In the genomic region with DNA sequence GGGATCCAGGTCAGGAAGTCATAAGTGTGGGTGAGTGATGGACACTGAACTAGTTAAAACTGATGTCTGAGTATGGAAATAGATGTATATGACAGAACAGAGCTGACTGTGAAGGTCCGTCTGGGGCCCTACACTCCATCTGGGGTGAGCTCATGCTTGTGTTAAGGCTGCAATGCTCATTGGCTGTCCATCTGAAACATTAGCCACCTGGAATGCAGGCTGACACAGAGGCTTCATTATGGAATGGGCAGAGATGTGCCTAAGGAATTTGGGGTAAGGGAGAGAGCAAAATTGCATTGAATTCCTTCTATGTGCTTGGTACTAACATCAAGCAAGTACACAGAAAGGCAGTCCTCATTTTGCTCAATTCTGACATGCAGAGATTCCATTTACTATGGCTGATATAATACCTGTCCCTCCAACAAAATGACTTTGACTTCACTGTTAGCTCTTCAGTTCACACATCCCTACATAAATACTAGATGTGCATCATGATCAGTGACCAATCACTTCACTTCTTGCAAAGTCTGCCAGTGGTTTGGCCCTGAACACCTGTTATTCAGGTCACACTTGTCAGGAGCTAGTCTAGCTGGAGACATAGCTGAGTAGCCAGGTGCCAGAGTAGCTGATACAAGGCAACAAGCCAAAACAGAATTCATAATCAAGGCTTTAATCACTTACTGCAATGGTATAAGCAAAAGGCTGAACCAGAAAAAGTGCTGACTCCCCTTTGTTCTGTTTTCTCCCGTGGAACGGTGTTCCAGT, we compare ENCODE assay signal across 21 cellular contexts.
"Had no signal": no experiment of that assay in that cellular context is flagged by ENCODE, and none has a peak within 500 bp of the region (broad histone marks: within the 10 kb centered on the region; RNA-seq: fewer than 3 reads in every experiment).

No MANE protein-coding gene starts in this region.

- H3K27ac ChIP-seq: brain microvascular endothelial cell, coronary artery, gastrocnemius medialis, sigmoid colon, testis, upper lobe of left lung had no signal

- H3K4me1 ChIP-seq: gastrocnemius medialis, sigmoid colon, testis, upper lobe of left lung had no signal

- H3K4me3 ChIP-seq: coronary artery, gastrocnemius medialis, sigmoid colon, testis, upper lobe of left lung had no signal

- H3K9me3 ChIP-seq: gastrocnemius medialis, sigmoid colon, testis had no signal

- H3K27me3 ChIP-seq: brain microvascular endothelial cell, gastrocnemius medialis, sigmoid colon, testis, upper lobe of left lung had no signal

- ATAC-seq: activated CD4-positive, CD25-positive, alpha-beta regulatory T cell treated with anti-CD3 and anti-CD28 coated beads, Interleukin-2, amount 50 U/mL, for 24 hours; activated naive CD8-positive, alpha-beta T cell treated with anti-CD3 and anti-CD28 coated beads, Interleukin-2, amount 50 U/mL, for 24 hours; gastrocnemius medialis; left ventricle myocardium superior; stimulated activated memory B cell treated with anti-CD40 and anti-IgM and Interleukin-4, amounts not matched to agents 10 μg/mL and 1 μg/mL and 100 μg/mL, for 72 hours had no signal

- DNase-seq: activated CD4-positive, alpha-beta T cell treated with anti-CD3 and anti-CD28 coated beads, Interleukin-2, amount 50 U/mL, for 1 hour; activated CD8-positive, alpha-beta memory T cell treated with anti-CD3 and anti-CD28 coated beads for 24 hours; activated CD8-positive, alpha-beta memory T cell treated with anti-CD3 and anti-CD28 coated beads, Interleukin-2, amount 50 U/mL, for 48 hours; activated effector memory CD4-positive, alpha-beta T cell treated with Interleukin-2 at 50 U/mL for 16 hours; activated naive CD4-positive, alpha-beta T cell treated with anti-CD3 and anti-CD28 coated beads, Interleukin-2, amount 10 ng/mL, durations not matched to agents 7 days and 5 days; activated naive CD8-positive, alpha-beta T cell treated with anti-CD3 and anti-CD28 coated beads, Interleukin-2, amount 50 U/mL, for 24 hours; activated T-cell treated with anti-CD3 and anti-CD28 coated beads, Interleukin-2, amount 50 U/mL, for 48 hours; anterior cingulate cortex; brain microvascular endothelial cell; erythroblast; gastrocnemius medialis; head of caudate nucleus; left ventricle myocardium superior; sigmoid colon; stimulated activated CD4-positive, alpha-beta T cell treated with anti-CD3 and anti-CD28 coated beads, Interleukin-4, amount 100 ng/mL, for 4 hours; T-helper 9 cell; testis; upper lobe of left lung had no signal

- H3K36me3 ChIP-seq: brain microvascular endothelial cell, gastrocnemius medialis, sigmoid colon, upper lobe of left lung had no signal
